24 cellular contexts compared by ENCODE assay signal in the genomic region with DNA sequence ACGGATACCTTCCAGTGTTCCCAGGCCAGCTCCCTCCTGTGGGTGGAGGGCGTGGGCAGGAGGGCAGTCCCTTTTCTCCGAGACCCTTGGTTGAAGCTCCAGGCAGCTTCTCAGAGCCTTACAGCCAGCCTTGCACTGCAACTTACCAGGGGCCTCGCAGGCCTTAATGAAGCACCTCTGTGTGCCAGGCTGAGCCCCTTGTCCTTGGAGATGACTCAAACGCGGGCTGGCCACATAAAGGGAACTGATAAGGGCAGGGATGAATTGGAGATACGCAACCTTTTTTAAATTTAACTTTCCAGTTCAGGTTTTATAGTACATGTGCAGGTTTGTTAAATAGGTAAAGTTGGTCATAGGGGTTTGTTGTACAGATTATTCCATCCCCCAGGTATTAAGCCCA.
"Had no signal": no experiment of that assay in that cellular context is flagged by ENCODE, and none has a peak within 500 bp of the region (broad histone marks: within the 10 kb centered on the region; RNA-seq: fewer than 3 reads in every experiment).

No MANE protein-coding gene starts in this region.

- H3K27me3 ChIP-seq: body of pancreas, ovary, vagina had no signal

- H3K27ac ChIP-seq: gastrocnemius medialis, ovary, prostate gland, sigmoid colon, vagina had no signal

- H3K4me1 ChIP-seq: prostate gland had no signal

- H3K36me3 ChIP-seq: gastrocnemius medialis, ovary, prostate gland, sigmoid colon, vagina had no signal

- H3K4me3 ChIP-seq: body of pancreas, gastrocnemius medialis, ovary, prostate gland, vagina had no signal

- H3K9me3 ChIP-seq: body of pancreas, gastrocnemius medialis, ovary, prostate gland, sigmoid colon, vagina had no signal

- ATAC-seq: activated CD8-positive, alpha-beta T cell treated with anti-CD3 and anti-CD28 coated beads for 36 hours; gastrocnemius medialis; stimulated activated memory B cell treated with anti-CD40 and anti-IgM and Interleukin-4, amounts not matched to agents 10 μg/mL and 1 μg/mL and 100 μg/mL, for 72 hours had no signal

- DNase-seq: activated B cell treated with CpG ODN at 0.5 μM for 24 hours; activated CD4-positive, alpha-beta T cell treated with anti-CD3 and anti-CD28 coated beads, Interleukin-2, amount 50 U/mL, for 1 hour; activated naive CD8-positive, alpha-beta T cell treated with anti-CD3 and anti-CD28 coated beads, Interleukin-2, amount 50 U/mL, for 24 hours; activated T-cell treated with anti-CD3 and anti-CD28 coated beads, Interleukin-2, amount 50 U/mL, for 48 hours; anterior cingulate cortex; body of pancreas; effector CD4-positive, alpha-beta T cell; gastrocnemius medialis; glutamatergic neuron; left ventricle myocardium superior; naive B cell; retina; sigmoid colon; small intestine; stimulated activated CD4-positive, alpha-beta T cell treated with anti-CD3 and anti-CD28 coated beads, Interleukin-1b, Interleukin-23, amount 100 ng/mL, for 48 hours; stimulated activated CD4-positive, alpha-beta T cell treated with anti-CD3 and anti-CD28 coated beads, Interleukin-4, amount 100 ng/mL, for 4 hours; stimulated activated CD8-positive, alpha-beta memory T cell treated with anti-CD3 and anti-CD28 coated beads, Interleukin-4, amount 100 ng/mL, for 48 hours; stimulated activated naive CD8-positive, alpha-beta T cell treated with anti-CD3 and anti-CD28 coated beads, Interleukin-15, amount 100 ng/mL, for 72 hours; substantia nigra had no signal
